8 cellular contexts compared by ENCODE assay signal in the genomic region with DNA sequence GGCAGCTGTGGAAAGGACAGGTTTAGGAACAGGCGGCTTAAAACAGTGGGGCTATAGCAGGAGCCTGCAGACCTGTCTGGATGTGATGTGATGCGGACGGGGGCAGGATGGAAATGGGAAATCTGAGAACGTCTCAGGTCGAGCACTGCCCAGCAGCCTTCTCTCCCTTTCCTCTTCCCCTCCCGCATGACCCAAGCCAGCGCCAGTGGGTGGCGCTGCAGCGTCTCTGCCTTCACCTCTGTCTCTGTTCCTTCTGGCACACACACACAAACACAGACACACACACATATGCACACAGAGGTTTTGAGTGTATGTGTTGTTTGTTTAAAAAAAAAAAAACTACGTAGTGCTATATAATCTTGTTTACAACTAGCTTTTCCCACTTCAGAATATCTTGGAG.
DNase-seq lines count a peak whose midpoint lies in the region; ATAC-seq and TF ChIP-seq lines count a peak whose summit lies in the region.

No MANE protein-coding gene starts in this region.

- H3K4me1 Mint-ChIP-seq in endothelial cell (ENCODE audit: unreplicated experiment): peaks cover 16% of the 10 kb centered on the region
- no peaks in the 10 kb centered on the region for H3K4me1 Mint-ChIP-seq in osteocyte (ENCODE audit: unreplicated experiment)

- peaks cover 0 to 36% (median 7%) of the 10 kb centered on the region in 7 donors for H3K27me3 ChIP-seq in heart right ventricle

- H3K36me3 Mint-ChIP-seq in endothelial cell (ENCODE audit: low read depth, unreplicated experiment) (no peaks in the 10 kb centered on the region), osteocyte (ENCODE audit: unreplicated experiment) (no peaks in the 10 kb centered on the region)

- H3K4me3 Mint-ChIP-seq in endothelial cell (ENCODE audit: unreplicated experiment) (no peak overlapping the region), osteocyte (ENCODE audit: unreplicated experiment) (no peak overlapping the region)

- H3K27ac Mint-ChIP-seq in endothelial cell (ENCODE audit: unreplicated experiment) (no peak overlapping the region), osteocyte (ENCODE audit: unreplicated experiment) (no peak overlapping the region)

- H3K27ac ChIP-seq in heart right ventricle: no peak overlapping the region

- intact Hi-C loops in heart right ventricle (cut with DNase I) (no loop called here), left cardiac atrium (cut with DNase I) (no loop called here)

- 24 to 25% methylated on average over 8 to 10 of the region's 10 CpGs for WGBS in heart right ventricle, 2 donors

- no peak overlapping the region for H3K4me3 ChIP-seq in heart right ventricle

- no peaks in the 10 kb centered on the region for H3K36me3 ChIP-seq in heart right ventricle

- no peaks in the 10 kb centered on the region for H3K4me1 ChIP-seq in heart right ventricle

- no peak for DNase-seq in heart right ventricle
- no peak for DNase-seq in left cardiac atrium
- peak; percentile 56 for DNase-seq in NCI-H748 treated with DMSO at 0.1 percent for 48 hours (lab: John Stamatoyannopoulos, UW)
- DNase-seq in endothelial cell (ENCODE audit: low spot score): peak; percentile 74
- peak; percentile 77 for DNase-seq in osteocyte (ENCODE audit: extremely low spot score, unreplicated experiment)
- DNase-seq in SK-N-DZ (ENCODE audit: low spot score): no peak

- no peaks in the 10 kb centered on the region for H3K9me3 ChIP-seq in heart right ventricle

- peaks cover 7% of the 10 kb centered on the region for H3K27me3 Mint-ChIP-seq in endothelial cell (ENCODE audit: unreplicated experiment)
- H3K27me3 Mint-ChIP-seq in osteocyte (ENCODE audit: unreplicated experiment): peaks cover 3% of the 10 kb centered on the region

- TF ChIP-seq CTCF in heart right ventricle (IDR thresholded peaks at IDR 0.05) (peak in 6 of 9 donors; percentile 19 to 41 (median 26)), endothelial cell (IDR thresholded peaks at IDR 0.05; ENCODE audit: unreplicated experiment) (no peak), osteocyte (IDR thresholded peaks at IDR 0.05) (peak; percentile 42)

- H3K9me3 Mint-ChIP-seq in endothelial cell (ENCODE audit: unreplicated experiment): no peaks in the 10 kb centered on the region
- H3K9me3 Mint-ChIP-seq in osteocyte (ENCODE audit: unreplicated experiment): no peaks in the 10 kb centered on the region

- ATAC-seq in heart right ventricle: no peak
- ATAC-seq in left cardiac atrium: no peak
- ATAC-seq in GM18909 (IDR thresholded peaks at IDR 0.05; ENCODE audit: poor library complexity, unreplicated experiment): no peak
- ATAC-seq in GM18861 (IDR thresholded peaks at IDR 0.05; ENCODE audit: unreplicated experiment): no peak

Comparison
In these comparisons a context has a peak if more than half of its experiments do, and no peak if none do; other contexts are left out.
1. DNase-seq: peak in NCI-H748 treated with DMSO at 0.1 percent for 48 hours (single experiment), endothelial cell (single experiment) and osteocyte (single experiment); none in heart right ventricle (0 of 2), left cardiac atrium (single experiment) and SK-N-DZ (single experiment).